1 cellular context compared by ENCODE assay signal in the genomic region with DNA sequence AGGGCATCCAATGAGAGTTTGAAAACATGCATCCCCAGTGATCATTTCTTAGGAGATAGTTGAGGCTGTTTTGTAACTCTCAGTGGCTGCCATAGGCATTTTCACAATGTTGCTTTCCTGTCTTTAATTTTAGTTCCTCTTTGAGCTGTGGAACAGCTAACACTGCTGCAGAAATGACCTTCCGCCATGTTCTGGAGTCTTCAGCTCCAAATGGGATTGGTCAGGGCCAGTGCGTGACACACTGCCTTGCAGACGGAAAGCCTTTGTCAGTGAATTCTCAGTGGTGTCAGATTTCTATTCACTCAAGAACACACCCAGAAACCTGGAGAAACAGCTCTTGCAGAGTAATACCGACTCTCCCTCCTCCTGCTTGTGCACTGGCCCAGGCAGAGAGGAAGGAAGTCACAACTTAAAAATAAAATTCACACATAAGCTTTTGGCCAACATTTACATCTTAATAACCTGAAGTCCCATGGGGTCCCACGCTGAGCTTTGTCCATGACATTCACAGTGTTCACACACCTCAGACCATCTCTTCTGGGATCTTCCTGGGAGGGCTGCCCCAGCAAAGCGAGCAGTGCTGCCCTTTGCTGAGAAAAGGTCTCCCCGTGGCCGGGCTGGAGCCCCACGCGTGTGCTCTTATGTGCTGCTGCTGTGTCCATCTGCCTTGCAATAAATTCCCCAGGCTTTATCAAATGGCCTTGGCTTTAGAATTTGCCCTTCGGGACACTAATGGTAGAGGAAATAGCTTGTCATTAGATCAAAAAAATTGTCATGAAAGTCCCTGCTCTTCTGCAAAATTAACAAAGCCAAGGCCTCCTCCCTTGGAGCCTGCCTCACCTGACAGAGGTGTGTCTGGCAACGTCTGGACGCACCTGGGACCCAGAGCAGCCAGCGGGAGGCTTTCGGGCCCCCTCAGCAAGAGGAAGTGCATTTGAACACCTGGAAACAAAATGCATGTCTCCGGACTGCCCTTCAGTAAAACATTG.
A peak's percentile ranks its signal among the peaks of the same experiment; 100 is the strongest.
TF ChIP-seq lines count a peak whose summit lies in the region.

No MANE protein-coding gene starts in this region.

TF ChIP-seq in HepG2, 621 proteins besides CTCF, POLR2A, EP300 and RAD21 (continued from another document and continues in another):
- TF ChIP-seq, protein P1, sequence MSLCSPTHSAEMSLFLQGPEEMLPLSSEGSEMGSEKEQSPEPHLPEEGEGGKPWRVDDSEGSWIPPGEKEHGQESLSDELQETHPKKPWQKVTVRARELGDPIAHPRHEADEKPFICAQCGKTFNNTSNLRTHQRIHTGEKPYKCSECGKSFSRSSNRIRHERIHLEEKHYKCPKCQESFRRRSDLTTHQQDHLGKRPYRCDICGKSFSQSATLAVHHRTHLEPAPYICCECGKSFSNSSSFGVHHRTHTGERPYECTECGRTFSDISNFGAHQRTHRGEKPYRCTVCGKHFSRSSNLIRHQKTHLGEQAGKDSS (CRISPR knock-in tag; IDR thresholded peaks at IDR 0.05; ENCODE audit: borderline replicate concordance, low read depth) = no peak
- TF ChIP-seq HMG20B (CRISPR knock-in tag; conservative IDR thresholded peaks at IDR 0.05) = no peak
- no peak for TF ChIP-seq MTF2 (CRISPR knock-in tag; IDR thresholded peaks at IDR 0.05; ENCODE audit: borderline replicate concordance)
- no peak for TF ChIP-seq PAX8 (CRISPR knock-in tag; IDR thresholded peaks at IDR 0.05; ENCODE audit: borderline replicate concordance)
- no peak for TF ChIP-seq ZBTB3 (CRISPR knock-in tag; IDR thresholded peaks at IDR 0.05; ENCODE audit: borderline replicate concordance, low read depth)
- no peak for TF ChIP-seq ZNF781 (CRISPR knock-in tag; IDR thresholded peaks at IDR 0.05; ENCODE audit: borderline replicate concordance, not compliant biosample characterization)
- TF ChIP-seq, protein P2, sequence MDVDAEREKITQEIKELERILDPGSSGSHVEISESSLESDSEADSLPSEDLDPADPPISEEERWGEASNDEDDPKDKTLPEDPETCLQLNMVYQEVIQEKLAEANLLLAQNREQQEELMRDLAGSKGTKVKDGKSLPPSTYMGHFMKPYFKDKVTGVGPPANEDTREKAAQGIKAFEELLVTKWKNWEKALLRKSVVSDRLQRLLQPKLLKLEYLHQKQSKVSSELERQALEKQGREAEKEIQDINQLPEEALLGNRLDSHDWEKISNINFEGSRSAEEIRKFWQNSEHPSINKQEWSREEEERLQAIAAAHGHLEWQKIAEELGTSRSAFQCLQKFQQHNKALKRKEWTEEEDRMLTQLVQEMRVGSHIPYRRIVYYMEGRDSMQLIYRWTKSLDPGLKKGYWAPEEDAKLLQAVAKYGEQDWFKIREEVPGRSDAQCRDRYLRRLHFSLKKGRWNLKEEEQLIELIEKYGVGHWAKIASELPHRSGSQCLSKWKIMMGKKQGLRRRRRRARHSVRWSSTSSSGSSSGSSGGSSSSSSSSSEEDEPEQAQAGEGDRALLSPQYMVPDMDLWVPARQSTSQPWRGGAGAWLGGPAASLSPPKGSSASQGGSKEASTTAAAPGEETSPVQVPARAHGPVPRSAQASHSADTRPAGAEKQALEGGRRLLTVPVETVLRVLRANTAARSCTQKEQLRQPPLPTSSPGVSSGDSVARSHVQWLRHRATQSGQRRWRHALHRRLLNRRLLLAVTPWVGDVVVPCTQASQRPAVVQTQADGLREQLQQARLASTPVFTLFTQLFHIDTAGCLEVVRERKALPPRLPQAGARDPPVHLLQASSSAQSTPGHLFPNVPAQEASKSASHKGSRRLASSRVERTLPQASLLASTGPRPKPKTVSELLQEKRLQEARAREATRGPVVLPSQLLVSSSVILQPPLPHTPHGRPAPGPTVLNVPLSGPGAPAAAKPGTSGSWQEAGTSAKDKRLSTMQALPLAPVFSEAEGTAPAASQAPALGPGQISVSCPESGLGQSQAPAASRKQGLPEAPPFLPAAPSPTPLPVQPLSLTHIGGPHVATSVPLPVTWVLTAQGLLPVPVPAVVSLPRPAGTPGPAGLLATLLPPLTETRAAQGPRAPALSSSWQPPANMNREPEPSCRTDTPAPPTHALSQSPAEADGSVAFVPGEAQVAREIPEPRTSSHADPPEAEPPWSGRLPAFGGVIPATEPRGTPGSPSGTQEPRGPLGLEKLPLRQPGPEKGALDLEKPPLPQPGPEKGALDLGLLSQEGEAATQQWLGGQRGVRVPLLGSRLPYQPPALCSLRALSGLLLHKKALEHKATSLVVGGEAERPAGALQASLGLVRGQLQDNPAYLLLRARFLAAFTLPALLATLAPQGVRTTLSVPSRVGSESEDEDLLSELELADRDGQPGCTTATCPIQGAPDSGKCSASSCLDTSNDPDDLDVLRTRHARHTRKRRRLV (CRISPR knock-in tag; IDR thresholded peaks at IDR 0.05) = no peak
- no peak for TF ChIP-seq ELF1 (CRISPR knock-in tag; IDR thresholded peaks at IDR 0.05)
- no peak for TF ChIP-seq REXO4 (CRISPR knock-in tag; IDR thresholded peaks at IDR 0.05; ENCODE audit: borderline replicate concordance)
- TF ChIP-seq ZNF530 (CRISPR knock-in tag; IDR thresholded peaks at IDR 0.05; ENCODE audit: low read depth) = no peak
- no peak for TF ChIP-seq RFX3 (CRISPR knock-in tag; IDR thresholded peaks at IDR 0.05)
- TF ChIP-seq NBN (conservative IDR thresholded peaks at IDR 0.05) = no peak
- no peak for TF ChIP-seq SMARCE1 (IDR thresholded peaks at IDR 0.05; ENCODE audit: borderline replicate concordance)
- TF ChIP-seq ZEB1 (IDR thresholded peaks at IDR 0.05; ENCODE audit: insufficient replicate concordance, low read depth) = peak; percentile 75
- TF ChIP-seq PHF5A (CRISPR knock-in tag; IDR thresholded peaks at IDR 0.05; ENCODE audit: low read depth, unreplicated experiment) = no peak
- TF ChIP-seq GZF1 (CRISPR knock-in tag; IDR thresholded peaks at IDR 0.05) = no peak
- no peak for TF ChIP-seq ZNF761 (CRISPR knock-in tag; conservative IDR thresholded peaks at IDR 0.05)
- TF ChIP-seq ZFX (CRISPR knock-in tag; IDR thresholded peaks at IDR 0.05; ENCODE audit: low read depth) = 0 out of 2 replicates have a peak, but pooled peaks have one; percentile 19
- TF ChIP-seq, protein P3, sequence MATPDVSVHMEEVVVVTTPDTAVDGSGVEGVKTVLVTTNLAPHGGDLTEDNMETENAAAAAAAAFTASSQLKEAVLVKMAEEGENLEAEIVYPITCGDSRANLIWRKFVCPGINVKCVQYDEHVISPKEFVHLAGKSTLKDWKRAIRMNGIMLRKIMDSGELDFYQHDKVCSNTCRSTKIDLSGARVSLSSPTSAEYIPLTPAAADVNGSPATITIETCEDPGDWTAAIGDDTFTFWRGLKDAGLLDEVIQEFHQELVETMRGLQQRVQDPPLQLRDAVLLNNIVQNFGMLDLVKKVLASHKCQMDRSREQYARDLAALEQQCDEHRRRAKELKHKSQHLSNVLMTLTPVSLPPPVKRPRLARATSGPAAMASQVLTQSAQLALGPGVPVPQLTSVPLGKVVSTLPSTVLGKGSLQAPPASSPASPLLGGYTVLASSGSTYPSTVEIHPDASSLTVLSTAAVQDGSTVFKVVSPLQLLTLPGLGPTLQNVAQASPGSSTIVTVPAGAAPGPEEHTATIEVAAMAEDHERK (CRISPR knock-in tag; IDR thresholded peaks at IDR 0.05; ENCODE audit: low read depth) = no peak
- no peak; the same call in 1 of the 2 replicates for TF ChIP-seq ZSCAN21 (CRISPR knock-in tag; IDR thresholded peaks at IDR 0.05; ENCODE audit: borderline replicate concordance)
- TF ChIP-seq PHF8 (CRISPR knock-in tag; IDR thresholded peaks at IDR 0.05) = no peak
- TF ChIP-seq ZNF782 (CRISPR knock-in tag; IDR thresholded peaks at IDR 0.05; ENCODE audit: borderline replicate concordance) = no peak
- TF ChIP-seq NCOA5 (CRISPR knock-in tag; IDR thresholded peaks at IDR 0.05) = no peak
- TF ChIP-seq CREM (IDR thresholded peaks at IDR 0.05) = no peak
- TF ChIP-seq CREM (CRISPR knock-in tag; IDR thresholded peaks at IDR 0.05) = no peak
- TF ChIP-seq SCMH1 (CRISPR knock-in tag; IDR thresholded peaks at IDR 0.05; ENCODE audit: borderline replicate concordance) = no peak
- no peak for TF ChIP-seq TP53 (CRISPR knock-in tag; conservative IDR thresholded peaks at IDR 0.05)
- no peak for TF ChIP-seq ZNF547 (CRISPR knock-in tag; IDR thresholded peaks at IDR 0.05)
- TF ChIP-seq, protein P4, sequence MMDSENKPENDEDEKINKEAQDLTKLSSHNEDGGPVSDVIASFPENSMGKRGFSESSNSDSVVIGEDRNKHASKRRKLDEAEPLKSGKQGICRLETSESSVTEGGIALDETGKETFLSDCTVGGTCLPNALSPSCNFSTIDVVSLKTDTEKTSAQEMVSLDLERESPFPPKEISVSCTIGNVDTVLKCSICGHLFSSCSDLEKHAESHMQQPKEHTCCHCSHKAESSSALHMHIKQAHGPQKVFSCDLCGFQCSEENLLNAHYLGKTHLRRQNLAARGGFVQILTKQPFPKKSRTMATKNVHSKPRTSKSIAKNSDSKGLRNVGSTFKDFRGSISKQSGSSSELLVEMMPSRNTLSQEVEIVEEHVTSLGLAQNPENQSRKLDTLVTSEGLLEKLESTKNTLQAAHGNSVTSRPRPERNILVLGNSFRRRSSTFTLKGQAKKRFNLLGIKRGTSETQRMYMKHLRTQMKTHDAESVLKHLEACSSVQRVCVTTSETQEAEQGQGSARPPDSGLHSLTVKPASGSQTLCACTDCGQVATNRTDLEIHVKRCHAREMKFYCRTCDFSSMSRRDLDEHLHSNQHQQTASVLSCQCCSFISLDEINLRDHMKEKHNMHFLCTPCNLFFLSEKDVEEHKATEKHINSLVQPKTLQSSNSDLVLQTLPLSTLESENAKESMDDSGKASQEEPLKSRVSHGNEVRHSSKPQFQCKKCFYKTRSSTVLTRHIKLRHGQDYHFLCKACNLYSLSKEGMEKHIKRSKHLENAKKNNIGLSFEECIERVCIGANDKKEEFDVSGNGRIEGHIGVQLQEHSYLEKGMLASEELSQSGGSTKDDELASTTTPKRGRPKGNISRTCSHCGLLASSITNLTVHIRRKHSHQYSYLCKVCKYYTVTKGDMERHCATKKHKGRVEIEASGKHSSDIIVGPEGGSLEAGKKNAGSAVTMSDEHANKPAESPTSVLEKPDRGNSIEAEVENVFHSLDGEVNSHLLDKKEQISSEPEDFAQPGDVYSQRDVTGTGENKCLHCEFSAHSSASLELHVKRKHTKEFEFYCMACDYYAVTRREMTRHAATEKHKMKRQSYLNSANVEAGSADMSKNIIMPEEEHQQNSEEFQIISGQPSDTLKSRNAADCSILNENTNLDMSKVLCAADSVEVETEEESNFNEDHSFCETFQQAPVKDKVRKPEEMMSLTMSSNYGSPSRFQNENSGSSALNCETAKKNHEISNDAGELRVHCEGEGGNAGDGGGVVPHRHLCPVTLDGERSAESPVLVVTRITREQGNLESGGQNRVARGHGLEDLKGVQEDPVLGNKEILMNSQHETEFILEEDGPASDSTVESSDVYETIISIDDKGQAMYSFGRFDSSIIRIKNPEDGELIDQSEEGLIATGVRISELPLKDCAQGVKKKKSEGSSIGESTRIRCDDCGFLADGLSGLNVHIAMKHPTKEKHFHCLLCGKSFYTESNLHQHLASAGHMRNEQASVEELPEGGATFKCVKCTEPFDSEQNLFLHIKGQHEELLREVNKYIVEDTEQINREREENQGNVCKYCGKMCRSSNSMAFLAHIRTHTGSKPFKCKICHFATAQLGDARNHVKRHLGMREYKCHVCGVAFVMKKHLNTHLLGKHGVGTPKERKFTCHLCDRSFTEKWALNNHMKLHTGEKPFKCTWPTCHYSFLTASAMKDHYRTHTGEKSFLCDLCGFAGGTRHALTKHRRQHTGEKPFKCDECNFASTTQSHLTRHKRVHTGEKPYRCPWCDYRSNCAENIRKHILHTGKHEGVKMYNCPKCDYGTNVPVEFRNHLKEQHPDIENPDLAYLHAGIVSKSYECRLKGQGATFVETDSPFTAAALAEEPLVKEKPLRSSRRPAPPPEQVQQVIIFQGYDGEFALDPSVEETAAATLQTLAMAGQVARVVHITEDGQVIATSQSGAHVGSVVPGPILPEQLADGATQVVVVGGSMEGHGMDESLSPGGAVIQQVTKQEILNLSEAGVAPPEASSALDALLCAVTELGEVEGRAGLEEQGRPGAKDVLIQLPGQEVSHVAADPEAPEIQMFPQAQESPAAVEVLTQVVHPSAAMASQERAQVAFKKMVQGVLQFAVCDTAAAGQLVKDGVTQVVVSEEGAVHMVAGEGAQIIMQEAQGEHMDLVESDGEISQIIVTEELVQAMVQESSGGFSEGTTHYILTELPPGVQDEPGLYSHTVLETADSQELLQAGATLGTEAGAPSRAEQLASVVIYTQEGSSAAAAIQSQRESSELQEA (CRISPR knock-in tag; IDR thresholded peaks at IDR 0.05; ENCODE audit: not compliant biosample characterization) = no peak
- no peak for TF ChIP-seq ZNF569 (CRISPR knock-in tag; IDR thresholded peaks at IDR 0.05; ENCODE audit: borderline replicate concordance)
- TF ChIP-seq, protein P5, sequence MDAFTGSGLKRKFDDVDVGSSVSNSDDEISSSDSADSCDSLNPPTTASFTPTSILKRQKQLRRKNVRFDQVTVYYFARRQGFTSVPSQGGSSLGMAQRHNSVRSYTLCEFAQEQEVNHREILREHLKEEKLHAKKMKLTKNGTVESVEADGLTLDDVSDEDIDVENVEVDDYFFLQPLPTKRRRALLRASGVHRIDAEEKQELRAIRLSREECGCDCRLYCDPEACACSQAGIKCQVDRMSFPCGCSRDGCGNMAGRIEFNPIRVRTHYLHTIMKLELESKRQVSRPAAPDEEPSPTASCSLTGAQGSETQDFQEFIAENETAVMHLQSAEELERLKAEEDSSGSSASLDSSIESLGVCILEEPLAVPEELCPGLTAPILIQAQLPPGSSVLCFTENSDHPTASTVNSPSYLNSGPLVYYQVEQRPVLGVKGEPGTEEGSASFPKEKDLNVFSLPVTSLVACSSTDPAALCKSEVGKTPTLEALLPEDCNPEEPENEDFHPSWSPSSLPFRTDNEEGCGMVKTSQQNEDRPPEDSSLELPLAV (CRISPR knock-in tag; conservative IDR thresholded peaks at IDR 0.05; ENCODE audit: low read depth) = no peak
- no peak for TF ChIP-seq SOX6 (IDR thresholded peaks at IDR 0.05)
- peak; percentile 33 for TF ChIP-seq SOX6 (CRISPR knock-in tag; IDR thresholded peaks at IDR 0.05)
- TF ChIP-seq SIX4 (CRISPR knock-in tag; IDR thresholded peaks at IDR 0.05) = peak; percentile 82
- no peak for TF ChIP-seq ZNF234 (CRISPR knock-in tag; conservative IDR thresholded peaks at IDR 0.05)
- TF ChIP-seq ELF4 (CRISPR knock-in tag; IDR thresholded peaks at IDR 0.05; ENCODE audit: borderline replicate concordance) = no peak
- TF ChIP-seq, protein P6, sequence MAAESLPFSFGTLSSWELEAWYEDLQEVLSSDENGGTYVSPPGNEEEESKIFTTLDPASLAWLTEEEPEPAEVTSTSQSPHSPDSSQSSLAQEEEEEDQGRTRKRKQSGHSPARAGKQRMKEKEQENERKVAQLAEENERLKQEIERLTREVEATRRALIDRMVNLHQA (CRISPR knock-in tag; IDR thresholded peaks at IDR 0.05) = no peak
- no peak for TF ChIP-seq ZFP37 (CRISPR knock-in tag; IDR thresholded peaks at IDR 0.05; ENCODE audit: borderline replicate concordance)
- TF ChIP-seq ZNF430 (CRISPR knock-in tag; IDR thresholded peaks at IDR 0.05) = 0 out of 2 replicates have a peak, but pooled peaks have one; percentile 41
- no peak for TF ChIP-seq ASH2L (IDR thresholded peaks at IDR 0.05; ENCODE audit: insufficient read length, low read depth, low read length)
- no peak for TF ChIP-seq ZNF383 (CRISPR knock-in tag; IDR thresholded peaks at IDR 0.05; ENCODE audit: borderline replicate concordance)
- no peak for TF ChIP-seq ZNF337 (CRISPR knock-in tag; IDR thresholded peaks at IDR 0.05; ENCODE audit: borderline replicate concordance, low read depth)
- TF ChIP-seq SIN3B (IDR thresholded peaks at IDR 0.05; ENCODE audit: low read length) = no peak
- TF ChIP-seq PTBP1 (IDR thresholded peaks at IDR 0.05; ENCODE audit: low read depth, low read length, poor library complexity, severe bottlenecking) = no peak
